In genomic region chr13:41613471-41613870, GRCh38 we compare ENCODE assay signal across 1 cellular context.
TF ChIP-seq lines count a peak whose summit lies in the region.

No MANE protein-coding gene starts in this region.

TF ChIP-seq in IMR-90, 13 proteins besides CTCF, POLR2A, EP300 and RAD21 (continued from another document):
- TF ChIP-seq ELK1 (IDR thresholded peaks at IDR 0.05; ENCODE audit: borderline replicate concordance, low read depth, low read length) (no peak), RFX5 (IDR thresholded peaks at IDR 0.05; ENCODE audit: low read depth, low read length) (no peak), CHD1 (IDR thresholded peaks at IDR 0.05; ENCODE audit: low read depth, low read length) (no peak)
